In genomic region chr19:55441692-55442321, GRCh38 we compare ENCODE assay signal across 10 cellular contexts. TPM values are rescaled to one million over a fixed set of nuclear protein-coding genes. Genes with fewer than 3 reads are reported as not detected.
DNase-seq lines count a peak whose midpoint lies in the region; ATAC-seq lines count a peak whose summit lies in the region.
"Had no signal": no experiment of that assay in that cellular context is flagged by ENCODE, and none has a peak within 500 bp of the region (broad histone marks: within the 10 kb centered on the region; RNA-seq: fewer than 3 reads in every experiment).

No MANE protein-coding gene starts in this region.

- intact Hi-C loops in naive thymus-derived CD4-positive, alpha-beta T cell (cut with micrococcal nuclease) = loop anchor here in 1 of 2 donors (10.0 kb wide), 1 partner anchor 277 kb away; the partner anchor contains the start of gene DNAAF3

- peaks cover 0 to 11% (median 0%) of the 10 kb centered on the region in 3 donors for H3K9me3 Mint-ChIP-seq in IgD-negative memory B cell
- no peaks in the 10 kb centered on the region for H3K9me3 Mint-ChIP-seq in activated naive CD8-positive, alpha-beta T cell treated with anti-CD3 and anti-CD28 coated beads, Interleukin-2, amount 50 U/mL, for 24 hours
- peaks cover 0 to 8% (median 1%) of the 10 kb centered on the region in 11 donors for H3K9me3 Mint-ChIP-seq in naive thymus-derived CD4-positive, alpha-beta T cell

- CTCF ChIA-PET in naive thymus-derived CD4-positive, alpha-beta T cell (lab: Charles Lee) = no interaction called here

- H3K36me3 ChIP-seq in naive thymus-derived CD4-positive, alpha-beta T cell (ENCODE audit: control insufficient read depth in 2 of 3, insufficient read depth in 3 of 3, low read length in 3 of 3) = no peaks in the 10 kb centered on the region

- no peak for ATAC-seq in activated naive CD8-positive, alpha-beta T cell treated with anti-CD3 and anti-CD28 coated beads, Interleukin-2, amount 50 U/mL, for 24 hours
- ATAC-seq in naive thymus-derived CD4-positive, alpha-beta T cell = no peak

- H3K4me3 ChIP-seq in naive thymus-derived CD4-positive, alpha-beta T cell (ENCODE audit: low read length) = no peak overlapping the region

- no peaks in the 10 kb centered on the region for H3K9me3 ChIP-seq in naive thymus-derived CD4-positive, alpha-beta T cell (ENCODE audit: control insufficient read depth in 2 of 3, low read length in 3 of 3)

- peak overlapping the region in 3 of 4 donors; percentile 10 to 81 (median 49) for H3K4me3 Mint-ChIP-seq in IgD-negative memory B cell
- H3K4me3 Mint-ChIP-seq in activated naive CD8-positive, alpha-beta T cell treated with anti-CD3 and anti-CD28 coated beads, Interleukin-2, amount 50 U/mL, for 24 hours = peak overlapping the region; percentile 18
- peak overlapping the region; percentile 7 to 83 (median 60) for H3K4me3 Mint-ChIP-seq in naive thymus-derived CD4-positive, alpha-beta T cell

- peaks cover 6 to 14% (median 10%) of the 10 kb centered on the region in 3 donors for H3K4me1 Mint-ChIP-seq in IgD-negative memory B cell
- peaks cover 15% of the 10 kb centered on the region for H3K4me1 Mint-ChIP-seq in activated naive CD8-positive, alpha-beta T cell treated with anti-CD3 and anti-CD28 coated beads, Interleukin-2, amount 50 U/mL, for 24 hours
- peaks cover 11 to 35% (median 27%) of the 10 kb centered on the region in 7 donors for H3K4me1 Mint-ChIP-seq in naive thymus-derived CD4-positive, alpha-beta T cell

- DNase-seq in NCI-H1436 (lab: John Stamatoyannopoulos, UW) (peak; percentile 44), NCI-H1436 treated with DMSO at 0.1 percent for 48 hours (lab: John Stamatoyannopoulos, UW) (no peak), cortex of kidney (lab: John Stamatoyannopoulos, UW) (no peak), KBM-7 (no peak)
- no peak for DNase-seq in activated naive CD8-positive, alpha-beta T cell treated with anti-CD3 and anti-CD28 coated beads, Interleukin-2, amount 50 U/mL, for 24 hours
- DNase-seq in naive thymus-derived CD4-positive, alpha-beta T cell = no peak
- DNase-seq in stimulated activated CD4-positive, alpha-beta T cell treated with anti-CD3 and anti-CD28 coated beads, Interleukin-2, amount 100 ng/mL, for 48 hours = no peak
- DNase-seq: activated CD4-positive, CD25-positive, alpha-beta regulatory T cell; mesenchymal stem cell had no signal

- POLR2A ChIA-PET in naive thymus-derived CD4-positive, alpha-beta T cell (lab: Charles Lee) = interaction anchor here (1.1 to 1.2 kb wide), 2 partner anchors 10 to 58 kb away, joined by 3 read pairs; partner anchors contain the start of gene TMEM238

- no peak overlapping the region for H3K27ac ChIP-seq in naive thymus-derived CD4-positive, alpha-beta T cell (ENCODE audit: low read depth, low read length)

- H3K36me3 Mint-ChIP-seq in IgD-negative memory B cell = no peaks in the 10 kb centered on the region
- H3K36me3 Mint-ChIP-seq in activated naive CD8-positive, alpha-beta T cell treated with anti-CD3 and anti-CD28 coated beads, Interleukin-2, amount 50 U/mL, for 24 hours (ENCODE audit: low read depth) = no peaks in the 10 kb centered on the region
- peaks cover 0 to 19% (median 0%) of the 10 kb centered on the region in 5 donors for H3K36me3 Mint-ChIP-seq in naive thymus-derived CD4-positive, alpha-beta T cell

- H3K27me3 Mint-ChIP-seq in IgD-negative memory B cell = peaks cover 62% of the 10 kb centered on the region
- H3K27me3 Mint-ChIP-seq in activated naive CD8-positive, alpha-beta T cell treated with anti-CD3 and anti-CD28 coated beads, Interleukin-2, amount 50 U/mL, for 24 hours = peaks cover 80% of the 10 kb centered on the region
- H3K27me3 Mint-ChIP-seq in naive thymus-derived CD4-positive, alpha-beta T cell = peaks cover 58 to 75% (median 68%) of the 10 kb centered on the region in 5 donors

- in situ Hi-C loops in KBM-7 (cut with MboI; ENCODE audit: low pct_unique_long_range_greater_than_20kb, low sequenced_read_pairs) = no loop called here

- peaks cover 15 to 33% of the 10 kb centered on the region in 2 donors for H3K27me3 ChIP-seq in naive thymus-derived CD4-positive, alpha-beta T cell (ENCODE audit: control insufficient read depth in 2 of 2, insufficient read depth in 2 of 2, low read length in 2 of 2)

- peak overlapping the region in 2 of 3 donors; percentile 82 to 95 for H3K27ac Mint-ChIP-seq in IgD-negative memory B cell
- no peak overlapping the region for H3K27ac Mint-ChIP-seq in activated naive CD8-positive, alpha-beta T cell treated with anti-CD3 and anti-CD28 coated beads, Interleukin-2, amount 50 U/mL, for 24 hours
- no peak overlapping the region for H3K27ac Mint-ChIP-seq in naive thymus-derived CD4-positive, alpha-beta T cell

- peaks cover 7 to 23% of the 10 kb centered on the region in 2 donors for H3K4me1 ChIP-seq in naive thymus-derived CD4-positive, alpha-beta T cell (ENCODE audit: control insufficient read depth in 2 of 2, insufficient read depth in 2 of 2, low read length in 2 of 2)

RNA-seq across cellular contexts. Expression of gene SHISA7, which starts 1.3 kb away (rescaled TPM):
- not detected for polyA plus RNA-seq in IgD-negative memory B cell
- total RNA-seq in naive thymus-derived CD4-positive, alpha-beta T cell = not detected
- polyA plus RNA-seq in naive thymus-derived CD4-positive, alpha-beta T cell = not detected

RNA-seq across cellular contexts. Expression of gene ISOC2, which starts 19.6 kb away (rescaled TPM):
- 40.0 TPM for polyA plus RNA-seq in IgD-negative memory B cell
- total RNA-seq in naive thymus-derived CD4-positive, alpha-beta T cell = 10 to 100 TPM in 3 of 5 experiments, 1 to 10 TPM in 2; 5.1 to 20.1 (median 11.3) TPM
- 10 to 100 TPM; 25.9 to 31.2 TPM for polyA plus RNA-seq in naive thymus-derived CD4-positive, alpha-beta T cell

RNA-seq across cellular contexts. Expression of gene C19orf85, which starts 22.7 kb away (rescaled TPM):
- polyA plus RNA-seq in IgD-negative memory B cell = not detected
- not detected for total RNA-seq in naive thymus-derived CD4-positive, alpha-beta T cell
- not detected for polyA plus RNA-seq in naive thymus-derived CD4-positive, alpha-beta T cell

RNA-seq across cellular contexts. Expression of gene UBE2S, which starts 34.2 kb away (rescaled TPM):
- polyA plus RNA-seq in IgD-negative memory B cell = 37.6 TPM
- 100 to 1,000 TPM in 1 of 5 experiments, 10 to 100 TPM in 4; 15.3 to 141 (median 44.1) TPM for total RNA-seq in naive thymus-derived CD4-positive, alpha-beta T cell
- 10 to 100 TPM; 15.8 to 20.4 TPM for polyA plus RNA-seq in naive thymus-derived CD4-positive, alpha-beta T cell

RNA-seq across cellular contexts. Expression of gene ZNF628, which starts 34.6 kb away (rescaled TPM):
- polyA plus RNA-seq in IgD-negative memory B cell = 0.34 TPM
- 10 to 100 TPM in 2 of 5 experiments, 1 to 10 TPM in 3; 6.6 to 27.2 (median 9.0) TPM for total RNA-seq in naive thymus-derived CD4-positive, alpha-beta T cell
- 1 to 10 TPM in 1 of 2 donors, under 1 TPM in 1; 0.07 to 1.6 TPM for polyA plus RNA-seq in naive thymus-derived CD4-positive, alpha-beta T cell

Comparison
In these comparisons a context has a peak if more than half of its experiments do, and no peak if none do; other contexts are left out.
1. H3K27ac Mint-ChIP-seq: peak in IgD-negative memory B cell (2 of 3); none in activated naive CD8-positive, alpha-beta T cell treated with anti-CD3 and anti-CD28 coated beads, Interleukin-2, amount 50 U/mL, for 24 hours (single experiment) and naive thymus-derived CD4-positive, alpha-beta T cell (0 of 9).
2. Peak in every context shown above with its lines, with median percentiles within 50 percentile points of each other: H3K4me3 Mint-ChIP-seq.